ENCODE assay signal across 1 cellular context in the genomic region with DNA sequence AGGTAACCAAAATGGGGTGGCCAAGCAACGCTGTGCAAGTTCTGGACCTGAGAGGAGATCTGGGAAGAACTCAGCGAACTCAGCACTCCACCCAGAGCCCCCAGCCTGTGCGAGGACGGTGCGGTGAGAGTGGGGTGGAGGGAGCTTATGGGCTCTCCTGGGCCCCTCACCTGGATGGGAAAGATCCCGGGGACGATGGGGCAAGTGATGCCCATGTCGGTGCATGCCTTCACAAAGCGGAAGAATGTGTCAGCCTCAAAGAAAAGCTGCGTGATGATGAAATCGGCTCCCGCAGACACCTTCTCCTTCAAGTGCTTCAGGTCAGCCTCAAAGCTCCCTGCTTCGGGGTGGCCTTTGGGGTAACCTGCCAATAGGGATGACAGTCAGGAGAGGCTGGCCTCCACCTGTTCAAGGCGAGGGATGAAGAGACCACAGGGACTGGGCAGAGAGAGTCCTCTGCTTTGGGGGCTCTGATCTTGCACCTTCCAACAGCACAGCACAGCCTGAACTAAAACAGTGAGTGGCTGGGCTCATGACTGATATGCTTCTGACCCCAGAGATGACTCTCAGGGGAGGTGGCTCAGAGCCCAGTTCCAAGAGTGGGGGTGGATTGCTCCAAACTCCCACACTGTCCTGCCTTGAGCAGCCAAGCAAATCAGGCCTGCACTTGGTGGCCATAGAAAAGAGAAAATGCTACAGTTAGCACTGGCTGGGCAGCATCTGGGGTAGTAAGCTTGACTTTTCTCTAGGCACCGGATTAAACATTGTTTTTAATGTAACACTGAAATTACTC.
TF ChIP-seq lines count a peak whose summit lies in the region.

No MANE protein-coding gene starts in this region.

TF ChIP-seq in K562, 482 proteins besides CTCF, POLR2A, EP300 and RAD21 (continues in another document):
- TF ChIP-seq CBX2 (IDR thresholded peaks at IDR 0.05; ENCODE audit: insufficient read depth, low read length, poor library complexity, severe bottlenecking) = no peak
- no peak for TF ChIP-seq SIX5 (IDR thresholded peaks at IDR 0.05; ENCODE audit: borderline replicate concordance in 1 of 2, insufficient read depth in 1 of 2, low read depth in 1 of 2, low read length in 2 of 2)
- peak; percentile 95 for TF ChIP-seq KDM5B (IDR thresholded peaks at IDR 0.05; ENCODE audit: insufficient replicate concordance, low read depth, low read length)
- TF ChIP-seq, protein P1, sequence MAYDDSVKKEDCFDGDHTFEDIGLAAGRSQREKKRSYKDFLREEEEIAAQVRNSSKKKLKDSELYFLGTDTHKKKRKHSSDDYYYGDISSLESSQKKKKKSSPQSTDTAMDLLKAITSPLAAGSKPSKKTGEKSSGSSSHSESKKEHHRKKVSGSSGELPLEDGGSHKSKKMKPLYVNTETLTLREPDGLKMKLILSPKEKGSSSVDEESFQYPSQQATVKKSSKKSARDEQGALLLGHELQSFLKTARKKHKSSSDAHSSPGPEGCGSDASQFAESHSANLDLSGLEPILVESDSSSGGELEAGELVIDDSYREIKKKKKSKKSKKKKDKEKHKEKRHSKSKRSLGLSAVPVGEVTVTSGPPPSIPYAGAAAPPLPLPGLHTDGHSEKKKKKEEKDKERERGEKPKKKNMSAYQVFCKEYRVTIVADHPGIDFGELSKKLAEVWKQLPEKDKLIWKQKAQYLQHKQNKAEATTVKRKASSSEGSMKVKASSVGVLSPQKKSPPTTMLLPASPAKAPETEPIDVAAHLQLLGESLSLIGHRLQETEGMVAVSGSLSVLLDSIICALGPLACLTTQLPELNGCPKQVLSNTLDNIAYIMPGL (CRISPR knock-in tag; IDR thresholded peaks at IDR 0.05) = 0 out of 2 replicates have a peak, but pooled peaks have one; percentile 41
- TF ChIP-seq, protein P2, sequence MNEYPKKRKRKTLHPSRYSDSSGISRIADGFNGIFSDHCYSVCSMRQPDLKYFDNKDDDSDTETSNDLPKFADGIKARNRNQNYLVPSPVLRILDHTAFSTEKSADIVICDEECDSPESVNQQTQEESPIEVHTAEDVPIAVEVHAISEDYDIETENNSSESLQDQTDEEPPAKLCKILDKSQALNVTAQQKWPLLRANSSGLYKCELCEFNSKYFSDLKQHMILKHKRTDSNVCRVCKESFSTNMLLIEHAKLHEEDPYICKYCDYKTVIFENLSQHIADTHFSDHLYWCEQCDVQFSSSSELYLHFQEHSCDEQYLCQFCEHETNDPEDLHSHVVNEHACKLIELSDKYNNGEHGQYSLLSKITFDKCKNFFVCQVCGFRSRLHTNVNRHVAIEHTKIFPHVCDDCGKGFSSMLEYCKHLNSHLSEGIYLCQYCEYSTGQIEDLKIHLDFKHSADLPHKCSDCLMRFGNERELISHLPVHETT (CRISPR knock-in tag; conservative IDR thresholded peaks at IDR 0.05 in 1 of 2, IDR thresholded peaks at IDR 0.05 in 1 of 2) = peak in 1 of 2 experiments; percentile 71; a peak in 2 of 4 replicates
- TF ChIP-seq, protein P3, sequence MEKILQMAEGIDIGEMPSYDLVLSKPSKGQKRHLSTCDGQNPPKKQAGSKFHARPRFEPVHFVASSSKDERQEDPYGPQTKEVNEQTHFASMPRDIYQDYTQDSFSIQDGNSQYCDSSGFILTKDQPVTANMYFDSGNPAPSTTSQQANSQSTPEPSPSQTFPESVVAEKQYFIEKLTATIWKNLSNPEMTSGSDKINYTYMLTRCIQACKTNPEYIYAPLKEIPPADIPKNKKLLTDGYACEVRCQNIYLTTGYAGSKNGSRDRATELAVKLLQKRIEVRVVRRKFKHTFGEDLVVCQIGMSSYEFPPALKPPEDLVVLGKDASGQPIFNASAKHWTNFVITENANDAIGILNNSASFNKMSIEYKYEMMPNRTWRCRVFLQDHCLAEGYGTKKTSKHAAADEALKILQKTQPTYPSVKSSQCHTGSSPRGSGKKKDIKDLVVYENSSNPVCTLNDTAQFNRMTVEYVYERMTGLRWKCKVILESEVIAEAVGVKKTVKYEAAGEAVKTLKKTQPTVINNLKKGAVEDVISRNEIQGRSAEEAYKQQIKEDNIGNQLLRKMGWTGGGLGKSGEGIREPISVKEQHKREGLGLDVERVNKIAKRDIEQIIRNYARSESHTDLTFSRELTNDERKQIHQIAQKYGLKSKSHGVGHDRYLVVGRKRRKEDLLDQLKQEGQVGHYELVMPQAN (IDR thresholded peaks at IDR 0.05; ENCODE audit: borderline replicate concordance) = no peak
- no peak for TF ChIP-seq PRMT5 (CRISPR knock-in tag; IDR thresholded peaks at IDR 0.05)
- no peak for TF ChIP-seq SAP30 (IDR thresholded peaks at IDR 0.05; ENCODE audit: borderline replicate concordance, insufficient read depth, low read depth, low read length, poor library complexity, severe bottlenecking)
- TF ChIP-seq GABPA (tag; conservative IDR thresholded peaks at IDR 0.05; ENCODE audit: low read depth) = no peak
- no peak for TF ChIP-seq FOXJ2 (tag; IDR thresholded peaks at IDR 0.05)
- no peak for TF ChIP-seq ZNF140 (CRISPR knock-in tag; IDR thresholded peaks at IDR 0.05)
- TF ChIP-seq RFX7 (CRISPR knock-in tag; IDR thresholded peaks at IDR 0.05) = no peak
- TF ChIP-seq, protein P4, sequence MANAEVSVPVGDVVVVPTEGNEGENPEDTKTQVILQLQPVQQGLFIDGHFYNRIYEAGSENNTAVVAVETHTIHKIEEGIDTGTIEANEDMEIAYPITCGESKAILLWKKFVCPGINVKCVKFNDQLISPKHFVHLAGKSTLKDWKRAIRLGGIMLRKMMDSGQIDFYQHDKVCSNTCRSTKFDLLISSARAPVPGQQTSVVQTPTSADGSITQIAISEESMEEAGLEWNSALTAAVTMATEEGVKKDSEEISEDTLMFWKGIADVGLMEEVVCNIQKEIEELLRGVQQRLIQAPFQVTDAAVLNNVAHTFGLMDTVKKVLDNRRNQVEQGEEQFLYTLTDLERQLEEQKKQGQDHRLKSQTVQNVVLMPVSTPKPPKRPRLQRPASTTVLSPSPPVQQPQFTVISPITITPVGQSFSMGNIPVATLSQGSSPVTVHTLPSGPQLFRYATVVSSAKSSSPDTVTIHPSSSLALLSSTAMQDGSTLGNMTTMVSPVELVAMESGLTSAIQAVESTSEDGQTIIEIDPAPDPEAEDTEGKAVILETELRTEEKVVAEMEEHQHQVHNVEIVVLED (CRISPR knock-in tag; IDR thresholded peaks at IDR 0.05) = peak; percentile 42; the same call in 1 of the 2 replicates
- no peak for TF ChIP-seq HNRNPK (IDR thresholded peaks at IDR 0.05; ENCODE audit: low read depth, low read length, poor library complexity, severe bottlenecking)
- no peak for TF ChIP-seq HSF4 (CRISPR knock-in tag; IDR thresholded peaks at IDR 0.05; ENCODE audit: borderline replicate concordance)
- no peak for TF ChIP-seq STAG1 (CRISPR knock-in tag; IDR thresholded peaks at IDR 0.05; ENCODE audit: borderline replicate concordance)
- 0 out of 2 replicates have a peak, but pooled peaks have one; percentile 1 for TF ChIP-seq KAT7 (CRISPR knock-in tag; IDR thresholded peaks at IDR 0.05; ENCODE audit: borderline replicate concordance)
- TF ChIP-seq PHTF2 (CRISPR knock-in tag; IDR thresholded peaks at IDR 0.05) = 0 out of 2 replicates have a peak, but pooled peaks have one; percentile 47
- no peak for TF ChIP-seq SREBF1 (IDR thresholded peaks at IDR 0.05; ENCODE audit: borderline replicate concordance, low read depth, low read length)
- no peak for TF ChIP-seq ZNF23 (CRISPR knock-in tag; IDR thresholded peaks at IDR 0.05)
- TF ChIP-seq ZNF431 (CRISPR knock-in tag; IDR thresholded peaks at IDR 0.05) = no peak
- no peak for TF ChIP-seq TRIM24 (IDR thresholded peaks at IDR 0.05)
- TF ChIP-seq EGR1 (conservative IDR thresholded peaks at IDR 0.05) = no peak
- no peak for TF ChIP-seq RFX1 (IDR thresholded peaks at IDR 0.05)
- TF ChIP-seq, protein P5, sequence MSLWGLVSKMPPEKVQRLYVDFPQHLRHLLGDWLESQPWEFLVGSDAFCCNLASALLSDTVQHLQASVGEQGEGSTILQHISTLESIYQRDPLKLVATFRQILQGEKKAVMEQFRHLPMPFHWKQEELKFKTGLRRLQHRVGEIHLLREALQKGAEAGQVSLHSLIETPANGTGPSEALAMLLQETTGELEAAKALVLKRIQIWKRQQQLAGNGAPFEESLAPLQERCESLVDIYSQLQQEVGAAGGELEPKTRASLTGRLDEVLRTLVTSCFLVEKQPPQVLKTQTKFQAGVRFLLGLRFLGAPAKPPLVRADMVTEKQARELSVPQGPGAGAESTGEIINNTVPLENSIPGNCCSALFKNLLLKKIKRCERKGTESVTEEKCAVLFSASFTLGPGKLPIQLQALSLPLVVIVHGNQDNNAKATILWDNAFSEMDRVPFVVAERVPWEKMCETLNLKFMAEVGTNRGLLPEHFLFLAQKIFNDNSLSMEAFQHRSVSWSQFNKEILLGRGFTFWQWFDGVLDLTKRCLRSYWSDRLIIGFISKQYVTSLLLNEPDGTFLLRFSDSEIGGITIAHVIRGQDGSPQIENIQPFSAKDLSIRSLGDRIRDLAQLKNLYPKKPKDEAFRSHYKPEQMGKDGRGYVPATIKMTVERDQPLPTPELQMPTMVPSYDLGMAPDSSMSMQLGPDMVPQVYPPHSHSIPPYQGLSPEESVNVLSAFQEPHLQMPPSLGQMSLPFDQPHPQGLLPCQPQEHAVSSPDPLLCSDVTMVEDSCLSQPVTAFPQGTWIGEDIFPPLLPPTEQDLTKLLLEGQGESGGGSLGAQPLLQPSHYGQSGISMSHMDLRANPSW (CRISPR knock-in tag; IDR thresholded peaks at IDR 0.05) = no peak
- no peak for TF ChIP-seq RFX5 (IDR thresholded peaks at IDR 0.05; ENCODE audit: low read depth, low read length)
- TF ChIP-seq XRCC5 (IDR thresholded peaks at IDR 0.05; ENCODE audit: low read depth, low read length) = no peak
- TF ChIP-seq ZNF24 (IDR thresholded peaks at IDR 0.05) = no peak
- no peak; the same call in 1 of the 2 replicates for TF ChIP-seq HDAC2 (IDR thresholded peaks at IDR 0.05)
- no peak for TF ChIP-seq GATA2 (CRISPR knock-in tag; IDR thresholded peaks at IDR 0.05)
- TF ChIP-seq, protein P6, sequence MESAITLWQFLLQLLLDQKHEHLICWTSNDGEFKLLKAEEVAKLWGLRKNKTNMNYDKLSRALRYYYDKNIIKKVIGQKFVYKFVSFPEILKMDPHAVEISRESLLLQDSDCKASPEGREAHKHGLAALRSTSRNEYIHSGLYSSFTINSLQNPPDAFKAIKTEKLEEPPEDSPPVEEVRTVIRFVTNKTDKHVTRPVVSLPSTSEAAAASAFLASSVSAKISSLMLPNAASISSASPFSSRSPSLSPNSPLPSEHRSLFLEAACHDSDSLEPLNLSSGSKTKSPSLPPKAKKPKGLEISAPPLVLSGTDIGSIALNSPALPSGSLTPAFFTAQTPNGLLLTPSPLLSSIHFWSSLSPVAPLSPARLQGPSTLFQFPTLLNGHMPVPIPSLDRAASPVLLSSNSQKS (CRISPR knock-in tag; IDR thresholded peaks at IDR 0.05) = no peak
- TF ChIP-seq, protein P7, sequence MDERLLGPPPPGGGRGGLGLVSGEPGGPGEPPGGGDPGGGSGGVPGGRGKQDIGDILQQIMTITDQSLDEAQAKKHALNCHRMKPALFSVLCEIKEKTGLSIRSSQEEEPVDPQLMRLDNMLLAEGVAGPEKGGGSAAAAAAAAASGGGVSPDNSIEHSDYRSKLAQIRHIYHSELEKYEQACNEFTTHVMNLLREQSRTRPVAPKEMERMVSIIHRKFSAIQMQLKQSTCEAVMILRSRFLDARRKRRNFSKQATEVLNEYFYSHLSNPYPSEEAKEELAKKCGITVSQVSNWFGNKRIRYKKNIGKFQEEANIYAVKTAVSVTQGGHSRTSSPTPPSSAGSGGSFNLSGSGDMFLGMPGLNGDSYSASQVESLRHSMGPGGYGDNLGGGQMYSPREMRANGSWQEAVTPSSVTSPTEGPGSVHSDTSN (CRISPR knock-in tag; IDR thresholded peaks at IDR 0.05; ENCODE audit: low read depth) = no peak
- TF ChIP-seq, protein P7 (tag; conservative IDR thresholded peaks at IDR 0.05; ENCODE audit: low read depth) = peak; percentile 28; the same call in 1 of the 2 replicates
- 0 out of 2 replicates have a peak, but pooled peaks have one; percentile 29 for TF ChIP-seq ZSCAN29 (IDR thresholded peaks at IDR 0.05)
- TF ChIP-seq, protein P8, sequence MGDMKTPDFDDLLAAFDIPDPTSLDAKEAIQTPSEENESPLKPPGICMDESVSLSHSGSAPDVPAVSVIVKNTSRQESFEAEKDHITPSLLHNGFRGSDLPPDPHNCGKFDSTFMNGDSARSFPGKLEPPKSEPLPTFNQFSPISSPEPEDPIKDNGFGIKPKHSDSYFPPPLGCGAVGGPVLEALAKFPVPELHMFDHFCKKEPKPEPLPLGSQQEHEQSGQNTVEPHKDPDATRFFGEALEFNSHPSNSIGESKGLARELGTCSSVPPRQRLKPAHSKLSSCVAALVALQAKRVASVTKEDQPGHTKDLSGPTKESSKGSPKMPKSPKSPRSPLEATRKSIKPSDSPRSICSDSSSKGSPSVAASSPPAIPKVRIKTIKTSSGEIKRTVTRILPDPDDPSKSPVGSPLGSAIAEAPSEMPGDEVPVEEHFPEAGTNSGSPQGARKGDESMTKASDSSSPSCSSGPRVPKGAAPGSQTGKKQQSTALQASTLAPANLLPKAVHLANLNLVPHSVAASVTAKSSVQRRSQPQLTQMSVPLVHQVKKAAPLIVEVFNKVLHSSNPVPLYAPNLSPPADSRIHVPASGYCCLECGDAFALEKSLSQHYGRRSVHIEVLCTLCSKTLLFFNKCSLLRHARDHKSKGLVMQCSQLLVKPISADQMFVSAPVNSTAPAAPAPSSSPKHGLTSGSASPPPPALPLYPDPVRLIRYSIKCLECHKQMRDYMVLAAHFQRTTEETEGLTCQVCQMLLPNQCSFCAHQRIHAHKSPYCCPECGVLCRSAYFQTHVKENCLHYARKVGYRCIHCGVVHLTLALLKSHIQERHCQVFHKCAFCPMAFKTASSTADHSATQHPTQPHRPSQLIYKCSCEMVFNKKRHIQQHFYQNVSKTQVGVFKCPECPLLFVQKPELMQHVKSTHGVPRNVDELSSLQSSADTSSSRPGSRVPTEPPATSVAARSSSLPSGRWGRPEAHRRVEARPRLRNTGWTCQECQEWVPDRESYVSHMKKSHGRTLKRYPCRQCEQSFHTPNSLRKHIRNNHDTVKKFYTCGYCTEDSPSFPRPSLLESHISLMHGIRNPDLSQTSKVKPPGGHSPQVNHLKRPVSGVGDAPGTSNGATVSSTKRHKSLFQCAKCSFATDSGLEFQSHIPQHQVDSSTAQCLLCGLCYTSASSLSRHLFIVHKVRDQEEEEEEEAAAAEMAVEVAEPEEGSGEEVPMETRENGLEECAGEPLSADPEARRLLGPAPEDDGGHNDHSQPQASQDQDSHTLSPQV (IDR thresholded peaks at IDR 0.05) = no peak
